9 cellular contexts compared by ENCODE assay signal in the genomic region with DNA sequence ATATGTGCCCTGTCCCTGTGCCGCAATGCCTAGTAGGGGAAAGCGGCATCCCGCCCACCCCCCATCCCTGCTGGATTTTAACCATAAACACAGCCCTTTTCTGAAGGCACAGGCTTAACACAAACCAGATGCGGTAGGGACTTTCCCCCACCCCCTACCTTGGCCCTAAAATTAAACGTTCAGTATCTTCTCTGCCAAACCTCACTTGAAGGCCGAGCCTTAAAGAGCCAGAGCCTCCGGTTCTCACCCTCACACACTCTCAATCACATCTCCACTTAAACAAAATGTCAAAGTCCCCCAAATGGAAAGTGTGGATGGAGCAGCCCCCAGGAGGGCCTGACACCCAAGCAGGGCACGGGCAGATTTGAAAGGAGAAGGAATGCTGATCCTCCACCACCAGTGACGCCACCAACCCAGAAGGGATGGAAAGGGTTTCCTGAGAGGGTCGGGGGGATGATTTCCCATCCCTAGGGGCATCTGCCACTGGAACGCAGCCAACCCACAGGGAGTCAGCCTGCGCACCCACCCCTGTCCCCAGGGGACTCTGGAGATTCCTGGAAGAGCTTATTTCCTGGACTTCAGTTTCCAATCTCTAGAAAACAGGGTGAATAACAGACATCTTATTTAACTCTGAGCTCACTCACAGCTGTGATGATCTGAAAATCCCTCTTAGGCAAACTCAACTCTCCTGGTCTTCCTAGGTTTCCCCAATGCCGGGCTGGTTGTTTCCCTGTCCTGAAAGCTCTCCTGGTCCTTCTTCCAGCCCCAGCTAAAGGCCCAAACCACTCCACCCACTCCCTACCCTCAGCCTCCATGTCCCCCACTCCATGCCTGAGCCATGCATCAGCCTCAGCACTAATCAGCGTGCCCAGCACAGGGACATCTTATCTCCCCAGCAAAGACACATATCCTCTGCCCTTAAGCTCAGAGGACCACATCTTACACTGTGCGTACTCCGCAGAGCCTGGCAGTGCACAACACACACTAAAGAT. TPM values are rescaled to one million over a fixed set of nuclear protein-coding genes. Genes with fewer than 3 reads are reported as not detected.
A peak's percentile ranks its signal among the peaks of the same experiment; 100 is the strongest.
DNase-seq lines count a peak whose midpoint lies in the region; ATAC-seq and TF ChIP-seq lines count a peak whose summit lies in the region.
"Had no signal": no experiment of that assay in that cellular context is flagged by ENCODE, and none has a peak within 500 bp of the region (broad histone marks: within the 10 kb centered on the region; RNA-seq: fewer than 3 reads in every experiment).

No MANE protein-coding gene starts in this region.

- H3K27me3 ChIP-seq in lung (ENCODE audit: control insufficient read depth, insufficient read depth) (no peaks in the 10 kb centered on the region), upper lobe of left lung (no peaks in the 10 kb centered on the region)

- H3K4me3 ChIP-seq in lung = no peak overlapping the region
- no peak overlapping the region for H3K4me3 ChIP-seq in upper lobe of left lung

- peaks cover 4% of the 10 kb centered on the region for H3K36me3 Mint-ChIP-seq in activated CD4-positive, alpha-beta T cell treated with anti-CD3 and anti-CD28 coated beads, Interleukin-2, amount 10 ng/mL, durations not matched to agents 24 days and 14 days (ENCODE audit: low read depth)
- H3K36me3 Mint-ChIP-seq in stimulated activated effector memory CD8-positive, alpha-beta T cell treated with anti-CD3 and anti-CD28 coated beads, Interleukin-12 subunit alpha, Interleukin-12 subunit beta, amount 100 ng/mL, for 72 hours = no peaks in the 10 kb centered on the region

- no peaks in the 10 kb centered on the region for H3K27me3 Mint-ChIP-seq in activated CD4-positive, alpha-beta T cell treated with anti-CD3 and anti-CD28 coated beads, Interleukin-2, amount 10 ng/mL, durations not matched to agents 24 days and 14 days

- no peaks in the 10 kb centered on the region for H3K9me3 Mint-ChIP-seq in activated CD4-positive, alpha-beta T cell treated with anti-CD3 and anti-CD28 coated beads, Interleukin-2, amount 10 ng/mL, durations not matched to agents 24 days and 14 days
- H3K9me3 Mint-ChIP-seq in stimulated activated effector memory CD8-positive, alpha-beta T cell treated with anti-CD3 and anti-CD28 coated beads, Interleukin-12 subunit alpha, Interleukin-12 subunit beta, amount 100 ng/mL, for 72 hours = no peaks in the 10 kb centered on the region

- no peak for TF ChIP-seq POLR2A in upper lobe of left lung (IDR thresholded peaks at IDR 0.05)

- DNase-seq in activated CD4-positive, alpha-beta T cell treated with anti-CD3 and anti-CD28 coated beads, Interleukin-2, amount 10 ng/mL, durations not matched to agents 24 days and 14 days = no peak
- DNase-seq in activated CD4-positive, alpha-beta T cell treated with anti-CD3 and anti-CD28 coated beads, Interleukin-2, amount 50 U/mL, for 1 hour = no peak
- DNase-seq in brain pericyte (ENCODE audit: low read depth, low spot score) (peak; percentile 61), lung (ENCODE audit: low spot score) (no peak), upper lobe of left lung (no peak), HuH-7 (ENCODE audit: low spot score) (no peak)
- DNase-seq in stimulated activated effector memory CD8-positive, alpha-beta T cell treated with anti-CD3 and anti-CD28 coated beads, Interleukin-12 subunit alpha, Interleukin-12 subunit beta, amount 100 ng/mL, for 72 hours (ENCODE audit: low spot score in 2 of 2) = no peak
- DNase-seq: NCI-H2107 had no signal

- H3K27ac ChIP-seq in lung (ENCODE audit: low read depth in 1 of 2, low read length in 1 of 2) (peak overlapping the region; percentile 64 to 75), upper lobe of left lung (peak overlapping the region; percentile 38 to 82 (median 64))

- ATAC-seq in lung (ENCODE audit: insufficient read depth, low FRiP score) = no peak
- ATAC-seq in upper lobe of left lung (ENCODE audit: low FRiP score in 2 of 2) = peak; percentile 29 to 64
- no peak for ATAC-seq in stimulated activated effector memory CD8-positive, alpha-beta T cell treated with anti-CD3 and anti-CD28 coated beads, Interleukin-12 subunit alpha, Interleukin-12 subunit beta, amount 100 ng/mL, for 72 hours
- no peak for ATAC-seq in HG03097 (IDR thresholded peaks at IDR 0.05; ENCODE audit: low FRiP score, unreplicated experiment)

- H3K4me1 ChIP-seq in lung (ENCODE audit: control insufficient read depth in 2 of 2, insufficient read depth in 2 of 2, low read length in 2 of 2) = peaks cover 53 to 58% of the 10 kb centered on the region in 2 donors
- peaks cover 52 to 86% (median 71%) of the 10 kb centered on the region in 4 donors for H3K4me1 ChIP-seq in upper lobe of left lung

- H3K9me3 ChIP-seq in lung (ENCODE audit: control insufficient read depth in 2 of 2, insufficient read depth in 1 of 2, low read length in 1 of 2) (no peaks in the 10 kb centered on the region), upper lobe of left lung (no peaks in the 10 kb centered on the region)

- H3K4me3 Mint-ChIP-seq in activated CD4-positive, alpha-beta T cell treated with anti-CD3 and anti-CD28 coated beads, Interleukin-2, amount 10 ng/mL, durations not matched to agents 24 days and 14 days = no peak overlapping the region
- no peak overlapping the region for H3K4me3 Mint-ChIP-seq in stimulated activated effector memory CD8-positive, alpha-beta T cell treated with anti-CD3 and anti-CD28 coated beads, Interleukin-12 subunit alpha, Interleukin-12 subunit beta, amount 100 ng/mL, for 72 hours

- TF ChIP-seq EP300 in upper lobe of left lung (IDR thresholded peaks at IDR 0.05) = no peak

- TF ChIP-seq CTCF in lung (IDR thresholded peaks at IDR 0.05; ENCODE audit: control extremely low read depth, extremely low read depth) = no peak
- TF ChIP-seq CTCF in upper lobe of left lung (IDR thresholded peaks at IDR 0.05) = no peak

- H3K4me1 Mint-ChIP-seq in activated CD4-positive, alpha-beta T cell treated with anti-CD3 and anti-CD28 coated beads, Interleukin-2, amount 10 ng/mL, durations not matched to agents 24 days and 14 days = peaks cover 26% of the 10 kb centered on the region
- H3K4me1 Mint-ChIP-seq in stimulated activated effector memory CD8-positive, alpha-beta T cell treated with anti-CD3 and anti-CD28 coated beads, Interleukin-12 subunit alpha, Interleukin-12 subunit beta, amount 100 ng/mL, for 72 hours = peaks cover 8% of the 10 kb centered on the region

- intact Hi-C loops in activated CD4-positive, alpha-beta T cell treated with anti-CD3 and anti-CD28 coated beads, Interleukin-2, amount 10 ng/mL, durations not matched to agents 24 days and 14 days (cut with micrococcal nuclease) = no loop called here

- no peaks in the 10 kb centered on the region for H3K36me3 ChIP-seq in lung (ENCODE audit: control insufficient read depth in 2 of 2, insufficient read depth in 2 of 2, low read length in 2 of 2)
- no peaks in the 10 kb centered on the region for H3K36me3 ChIP-seq in upper lobe of left lung

- H3K27ac Mint-ChIP-seq in activated CD4-positive, alpha-beta T cell treated with anti-CD3 and anti-CD28 coated beads, Interleukin-2, amount 10 ng/mL, durations not matched to agents 24 days and 14 days = peak overlapping the region; percentile 5
- H3K27ac Mint-ChIP-seq in stimulated activated effector memory CD8-positive, alpha-beta T cell treated with anti-CD3 and anti-CD28 coated beads, Interleukin-12 subunit alpha, Interleukin-12 subunit beta, amount 100 ng/mL, for 72 hours = no peak overlapping the region

- WGBS in lung, 2 donors = 65 to 69% methylated on average over 16 of the region's 16 CpGs
- WGBS in upper lobe of left lung, 2 donors = 69 to 77% methylated on average over 8 to 16 of the region's 16 CpGs

RNA-seq across cellular contexts. Expression of a gene that starts 26.3 kb away (rescaled TPM):
- 44.9 and 52.6 TPM in 2 replicates for total RNA-seq in activated CD4-positive, alpha-beta T cell treated with anti-CD3 and anti-CD28 coated beads, Interleukin-2, amount 10 ng/mL, durations not matched to agents 24 days and 14 days
- 100 to 1,000 TPM; 117 to 168 TPM for total RNA-seq in lung
- polyA plus RNA-seq in lung = 100 to 1,000 TPM in 1 of 2 donors, 10 to 100 TPM in 1; 40.9 to 116 TPM
- total RNA-seq in upper lobe of left lung = 100 to 1,000 TPM; 117 to 195 (median 157) TPM

Comparison
In these comparisons a context has a peak if more than half of its experiments do, and no peak if none do; other contexts are left out.
1. ATAC-seq: peak in upper lobe of left lung (2 of 2); none in lung (single experiment), stimulated activated effector memory CD8-positive, alpha-beta T cell treated with anti-CD3 and anti-CD28 coated beads, Interleukin-12 subunit alpha, Interleukin-12 subunit beta, amount 100 ng/mL, for 72 hours (single experiment) and HG03097 (single experiment).